20 cellular contexts compared by ENCODE assay signal in genomic region chr3:82891028-82891427, GRCh38.
DNase-seq lines count a peak whose midpoint lies in the region; ATAC-seq and TF ChIP-seq lines count a peak whose summit lies in the region.
"Had no signal": no experiment of that assay in that cellular context is flagged by ENCODE, and none has a peak within 500 bp of the region (broad histone marks: within the 10 kb centered on the region; RNA-seq: fewer than 3 reads in every experiment).

No MANE protein-coding gene starts in this region.

- H3F3A ChIP-seq in PC-9 (ENCODE audit: insufficient read depth, low read depth) = no peaks in the 10 kb centered on the region

- H3K9ac ChIP-seq in DND-41 (ENCODE audit: low read depth, low read length) = no peak overlapping the region
- H3K9ac ChIP-seq: BLaER1 had no signal

- intact Hi-C loops in PC-9 (cut with micrococcal nuclease; ENCODE audit: unreplicated experiment) (no loop called here), OCI-LY7 (cut with micrococcal nuclease; ENCODE audit: unreplicated experiment) (no loop called here), ovary (cut with DNase I) (no loop called here)

- TF ChIP-seq CTCF in DND-41 (IDR thresholded peaks at IDR 0.05; ENCODE audit: borderline replicate concordance, extremely low read depth, low read length, poor library complexity, severe bottlenecking) (no peak), PC-9 (conservative IDR thresholded peaks at IDR 0.05) (no peak), OCI-LY7 (conservative IDR thresholded peaks at IDR 0.05; ENCODE audit: low read length) (no peak), ovary (IDR thresholded peaks at IDR 0.05) (no peak)

- no peaks in the 10 kb centered on the region for H3K9me3 ChIP-seq in DND-41 (ENCODE audit: insufficient read depth, low read length, severe bottlenecking)
- no peaks in the 10 kb centered on the region for H3K9me3 ChIP-seq in PC-9 (ENCODE audit: insufficient read depth, low read depth)
- no peaks in the 10 kb centered on the region for H3K9me3 ChIP-seq in OCI-LY7 (ENCODE audit: low read length)
- H3K9me3 ChIP-seq in ovary = no peaks in the 10 kb centered on the region
- H3K9me3 ChIP-seq: A549, BLaER1, HAP-1 had no signal

- POLR2A ChIA-PET in PC-9 (lab: Charles Lee; ENCODE audit: unreplicated experiment) = no interaction called here
- POLR2A ChIA-PET in OCI-LY7 (lab: Charles Lee) = no interaction called here

- no peak for ATAC-seq in DND-41 (ENCODE audit: insufficient read depth, low read depth)
- ATAC-seq: A549; CD8-positive, alpha-beta T cell; K562 had no signal

- H3K79me2 ChIP-seq in DND-41 (ENCODE audit: insufficient read depth, low read length) (no peaks in the 10 kb centered on the region), PC-9 (ENCODE audit: low read depth) (no peaks in the 10 kb centered on the region), OCI-LY7 (ENCODE audit: insufficient read depth, low read depth, low read length) (no peaks in the 10 kb centered on the region)

- H3K9me2 ChIP-seq in PC-9 (ENCODE audit: insufficient read depth) (no peaks in the 10 kb centered on the region), OCI-LY7 (ENCODE audit: insufficient read depth, low read length) (no peaks in the 10 kb centered on the region)

- DNase-seq in DND-41 (no peak), HuH-7.5 (ENCODE audit: low spot score) (peak; percentile 1), PC-9 (no peak), left kidney (ENCODE audit: low read depth, low spot score) (peak; percentile 18), OCI-LY7 (ENCODE audit: low spot score) (no peak), ovary (no peak), NCI-H2029 (lab: John Stamatoyannopoulos, UW) (no peak), nucleus accumbens (lab: John Stamatoyannopoulos, UW) (no peak)
- DNase-seq: AML-193; Calu3; CD8-positive, alpha-beta T cell; DMS53; GDM1; GOT3; IMR-90 had no signal

- H3K36me3 ChIP-seq in DND-41 (ENCODE audit: insufficient read depth, low read length) (no peaks in the 10 kb centered on the region), PC-9 (ENCODE audit: low read depth) (no peaks in the 10 kb centered on the region), OCI-LY7 (ENCODE audit: insufficient read depth, low read length) (no peaks in the 10 kb centered on the region), ovary (no peaks in the 10 kb centered on the region)
- H3K36me3 ChIP-seq: BLaER1, HAP-1 had no signal

- no TSS peak for BruUV-seq in PC-9 (replicated peaks; lab: Mats Ljungman, UMichigan)
- BruUV-seq in OCI-LY7 (replicated peaks; lab: Mats Ljungman, UMichigan) = no TSS peak

- H4K20me1 ChIP-seq in DND-41 (ENCODE audit: insufficient read depth, low read length) = no peaks in the 10 kb centered on the region
- H4K20me1 ChIP-seq in PC-9 (ENCODE audit: insufficient read depth) = no peaks in the 10 kb centered on the region
- H4K20me1 ChIP-seq in OCI-LY7 (ENCODE audit: insufficient read depth, low read length) = no peaks in the 10 kb centered on the region
- H4K20me1 ChIP-seq: BLaER1 had no signal

- H3K4me3 ChIP-seq in DND-41 (ENCODE audit: low read depth in 1 of 2, low read length in 2 of 2) (no peak overlapping the region), PC-9 (no peak overlapping the region), OCI-LY7 (ENCODE audit: low read depth, low read length, poor library complexity, severe bottlenecking) (no peak overlapping the region), ovary (no peak overlapping the region)
- H3K4me3 ChIP-seq: A549, BLaER1, HAP-1, K562 had no signal

- H3K27me3 ChIP-seq in DND-41 (ENCODE audit: insufficient read depth, low read length, poor library complexity) = no peaks in the 10 kb centered on the region
- no peaks in the 10 kb centered on the region for H3K27me3 ChIP-seq in PC-9 (ENCODE audit: insufficient read depth, low read depth)
- peaks cover 2% of the 10 kb centered on the region for H3K27me3 ChIP-seq in ovary
- H3K27me3 ChIP-seq: BLaER1 had no signal

- H2AFZ ChIP-seq in DND-41 (ENCODE audit: low read depth, low read length) (peak overlapping the region; percentile 44; the same call in 1 of the 2 replicates), PC-9 (0 out of 2 replicates have a peak overlapping the region, but pooled peaks have one; percentile 17), OCI-LY7 (ENCODE audit: low read length) (no peak overlapping the region)

- CTCF ChIA-PET in PC-9 (lab: Charles Lee) (no interaction called here), OCI-LY7 (lab: Charles Lee; ENCODE audit: unreplicated experiment) (no interaction called here)

- H3K4me1 ChIP-seq in DND-41 (ENCODE audit: insufficient read depth, low read length) = no peaks in the 10 kb centered on the region
- no peaks in the 10 kb centered on the region for H3K4me1 ChIP-seq in PC-9 (replicated peaks; ENCODE audit: insufficient read depth)
- H3K4me1 ChIP-seq in OCI-LY7 (ENCODE audit: insufficient read depth, low read length, poor library complexity, severe bottlenecking) = no peaks in the 10 kb centered on the region
- H3K4me1 ChIP-seq in ovary (ENCODE audit: insufficient read depth) = no peaks in the 10 kb centered on the region
- H3K4me1 ChIP-seq: A549, BLaER1, HAP-1 had no signal

- H3K4me2 ChIP-seq in DND-41 (ENCODE audit: insufficient read depth, low read length) (no peak overlapping the region), PC-9 (no peak overlapping the region), OCI-LY7 (ENCODE audit: low read length) (no peak overlapping the region)
- H3K4me2 ChIP-seq: A549, BLaER1 had no signal

- TF ChIP-seq POLR2A in ovary (IDR thresholded peaks at IDR 0.05) = no peak

- WGBS in ovary, 3 donors = 54 to 80% (median 74%) methylated on average over 3 of the region's 3 CpGs

- no peak overlapping the region for H3K27ac ChIP-seq in DND-41 (ENCODE audit: low read length)
- H3K27ac ChIP-seq in PC-9 = no peak overlapping the region
- H3K27ac ChIP-seq in OCI-LY7 (ENCODE audit: low read depth, low read length, poor library complexity, severe bottlenecking) = no peak overlapping the region
- no peak overlapping the region for H3K27ac ChIP-seq in ovary
- H3K27ac ChIP-seq: A549, BLaER1, HL-60 had no signal

- no peak for TF ChIP-seq EP300 in ovary (IDR thresholded peaks at IDR 0.05)

Comparison
In these comparisons a context has a peak if more than half of its experiments do, and no peak if none do; other contexts are left out.
1. DNase-seq: peak in HuH-7.5 (single experiment) and left kidney (single experiment); none in DND-41 (single experiment), PC-9 (0 of 2), OCI-LY7 (single experiment), ovary (0 of 5), NCI-H2029 (single experiment) and nucleus accumbens (0 of 56).